9 cellular contexts compared by ENCODE assay signal in genomic region chr20:41058007-41058673, GRCh38. TPM values are rescaled to one million over a fixed set of nuclear protein-coding genes. Genes with fewer than 3 reads are reported as not detected.
DNase-seq lines count a peak whose midpoint lies in the region; ATAC-seq, FAIRE-seq and TF ChIP-seq lines count a peak whose summit lies in the region.
"Had no signal": no experiment of that assay in that cellular context is flagged by ENCODE, and none has a peak within 500 bp of the region (broad histone marks: within the 10 kb centered on the region; RNA-seq: fewer than 3 reads in every experiment).

No MANE protein-coding gene starts in this region.

- DNase-seq in A549 (ENCODE audit: low read depth in 1 of 2, low spot score in 1 of 2) (peak in 1 of 2 experiments; percentile 44), HCEC 1CT (peak; percentile 85), islet precursor cell (peak; percentile 94), SW 1271 (lab: John Stamatoyannopoulos, UW) (no peak), D341Med (ENCODE audit: low spot score) (no peak), T-helper 1 cell (no peak)
- DNase-seq in activated T-helper 2 cell treated with anti-CD3 and anti-CD28 coated beads, Interferon-gamma antibody, Interleukin-2, Interleukin-4, amounts not matched to agents 10 μg/mL and 5 μg/mL and 100 μg/mL, durations not matched to agents 14 hours and 24 hours and 36 hours (ENCODE audit: low spot score) = no peak
- DNase-seq: NCI-H187 had no signal

- H3K4me2 ChIP-seq in A549 = peak overlapping the region; percentile 28

- peaks cover 34% of the 10 kb centered on the region for H3K4me1 ChIP-seq in A549

- TF ChIP-seq POLR2A in A549 (IDR thresholded peaks at IDR 0.05; ENCODE audit: low read length) = no peak

- H3K4me3 Mint-ChIP-seq in activated T-helper 2 cell treated with anti-CD3 and anti-CD28 coated beads, Interferon-gamma antibody, Interleukin-2, Interleukin-4, amounts not matched to agents 10 μg/mL and 5 μg/mL and 100 μg/mL, durations not matched to agents 14 hours and 24 hours and 36 hours (ENCODE audit: low read depth) = no peak overlapping the region

- WGBS in A549 (ENCODE audit: missing lambda C conversion rate) = 75% methylated on average over 2 of the region's 2 CpGs

- no peak for TF ChIP-seq RAD21 in A549 (conservative IDR thresholded peaks at IDR 0.05 in 1 of 2, IDR thresholded peaks at IDR 0.05 in 1 of 2)

- FAIRE-seq in A549 (lab: Jason Lieb, UNC) = no peak

- H3K9me3 ChIP-seq in A549 = no peaks in the 10 kb centered on the region

- ATAC-seq in A549 (peak in 1 of 2 experiments; percentile 64; a peak in 2 of 6 replicates), GM18867 (IDR thresholded peaks at IDR 0.05; ENCODE audit: unreplicated experiment) (no peak)

- H3K4me3 ChIP-seq in A549 = no peak overlapping the region

- no peak for TF ChIP-seq CTCF in A549 (IDR thresholded peaks at IDR 0.05)

- TF ChIP-seq EP300 in A549 (IDR thresholded peaks at IDR 0.05) = no peak

- POLR2A ChIA-PET in A549 (lab: Yijun Ruan, JAX) = no interaction called here

- H3K27ac Mint-ChIP-seq in activated T-helper 2 cell treated with anti-CD3 and anti-CD28 coated beads, Interferon-gamma antibody, Interleukin-2, Interleukin-4, amounts not matched to agents 10 μg/mL and 5 μg/mL and 100 μg/mL, durations not matched to agents 14 hours and 24 hours and 36 hours = peak overlapping the region; percentile 42

- H3K4me1 Mint-ChIP-seq in activated T-helper 2 cell treated with anti-CD3 and anti-CD28 coated beads, Interferon-gamma antibody, Interleukin-2, Interleukin-4, amounts not matched to agents 10 μg/mL and 5 μg/mL and 100 μg/mL, durations not matched to agents 14 hours and 24 hours and 36 hours (ENCODE audit: low read depth) = peaks cover 49% of the 10 kb centered on the region

- H3K27me3 Mint-ChIP-seq in activated T-helper 2 cell treated with anti-CD3 and anti-CD28 coated beads, Interferon-gamma antibody, Interleukin-2, Interleukin-4, amounts not matched to agents 10 μg/mL and 5 μg/mL and 100 μg/mL, durations not matched to agents 14 hours and 24 hours and 36 hours (ENCODE audit: low read depth) = no peaks in the 10 kb centered on the region

- no peak overlapping the region for H3K27ac ChIP-seq in A549

- CTCF ChIA-PET in A549 (lab: Yijun Ruan, JAX) = interaction anchor here (0.8 to 1.5 kb wide), 7 partner anchors 9 to 90 kb away, joined by 3 to 6 read pairs (median 4); no protein-coding TSS in a partner anchor

- H3K9me3 Mint-ChIP-seq in activated T-helper 2 cell treated with anti-CD3 and anti-CD28 coated beads, Interferon-gamma antibody, Interleukin-2, Interleukin-4, amounts not matched to agents 10 μg/mL and 5 μg/mL and 100 μg/mL, durations not matched to agents 14 hours and 24 hours and 36 hours = peaks cover 8% of the 10 kb centered on the region

- H3K36me3 Mint-ChIP-seq in activated T-helper 2 cell treated with anti-CD3 and anti-CD28 coated beads, Interferon-gamma antibody, Interleukin-2, Interleukin-4, amounts not matched to agents 10 μg/mL and 5 μg/mL and 100 μg/mL, durations not matched to agents 14 hours and 24 hours and 36 hours (ENCODE audit: low read depth) = peaks cover 53% of the 10 kb centered on the region

- intact Hi-C loops in activated T-helper 2 cell treated with anti-CD3 and anti-CD28 coated beads, Interferon-gamma antibody, Interleukin-2, Interleukin-4, amounts not matched to agents 10 μg/mL and 5 μg/mL and 100 μg/mL, durations not matched to agents 14 hours and 24 hours and 36 hours (cut with micrococcal nuclease) = no loop called here

TF ChIP-seq in A549, 52 proteins besides CTCF, POLR2A, EP300 and RAD21:
- TF ChIP-seq GATA3 (IDR thresholded peaks at IDR 0.05; ENCODE audit: borderline replicate concordance) (no peak), ZFP36 (IDR thresholded peaks at IDR 0.05; ENCODE audit: borderline replicate concordance, partially characterized antibody) (no peak), CBX8 (IDR thresholded peaks at IDR 0.05) (no peak), FOSL2 (IDR thresholded peaks at IDR 0.05) (no peak), FOSL2 (CRISPR knock-in tag; IDR thresholded peaks at IDR 0.05) (no peak), TP53 (CRISPR knock-in tag; IDR thresholded peaks at IDR 0.05) (no peak), PBX3 (IDR thresholded peaks at IDR 0.05) (no peak), ELK1 (IDR thresholded peaks at IDR 0.05; ENCODE audit: low read depth, low read length) (no peak), HDAC2 (IDR thresholded peaks at IDR 0.05) (no peak), CEBPB (IDR thresholded peaks at IDR 0.05) (no peak), ZSCAN20 (CRISPR knock-in tag; IDR thresholded peaks at IDR 0.05) (no peak), ATOH8 (CRISPR knock-in tag; IDR thresholded peaks at IDR 0.05; ENCODE audit: low read depth) (no peak), FOXS1 (CRISPR knock-in tag; IDR thresholded peaks at IDR 0.05) (no peak), E2F6 (IDR thresholded peaks at IDR 0.05; ENCODE audit: borderline replicate concordance, low read depth) (no peak), FOSB (CRISPR knock-in tag; IDR thresholded peaks at IDR 0.05) (no peak), CHD4 (IDR thresholded peaks at IDR 0.05; ENCODE audit: borderline replicate concordance) (no peak), NR3C1 (IDR thresholded peaks at IDR 0.05) (no peak), HOXB13 (CRISPR knock-in tag; IDR thresholded peaks at IDR 0.05; ENCODE audit: low read depth) (no peak), KDM5A (IDR thresholded peaks at IDR 0.05) (no peak)

RNA-seq across cellular contexts. Expression of gene TOP1, which starts 29.5 kb away (rescaled TPM):
- polyA plus RNA-seq in A549 (2011; rRNA removed) (20.8 and 28.3 TPM in 2 replicates), A549 (2017; fragmentation: RNase III; extraction: RNeasy Plus Mini Kit Qiagen cat#74134 plus additional on column Dnase treatment) (68.0 to 73.7 TPM (median 70.6 TPM) in 3 replicates)
- polyA plus RNA-seq in A549 (2012; cell fraction: cytosol; rRNA removed) = 6.5 and 6.9 TPM in 2 replicates
- polyA plus RNA-seq in A549 (2012; cell fraction: nucleus; rRNA removed) = 7.5 and 10.8 TPM in 2 replicates
- 13.2 and 15.6 TPM in 2 replicates for polyA minus RNA-seq in A549 (2011; rRNA and poly(A)+ RNA removed)
- total RNA-seq in activated T-helper 2 cell treated with anti-CD3 and anti-CD28 coated beads, Interferon-gamma antibody, Interleukin-2, Interleukin-4, amounts not matched to agents 10 μg/mL and 5 μg/mL and 100 μg/mL, durations not matched to agents 14 hours and 24 hours and 36 hours = 116 and 118 TPM in 2 replicates

Comparison
In these comparisons a context has a peak if more than half of its experiments do, and no peak if none do; other contexts are left out.
1. DNase-seq: peak in HCEC 1CT (single experiment) and islet precursor cell (single experiment); none in activated T-helper 2 cell treated with anti-CD3 and anti-CD28 coated beads, Interferon-gamma antibody, Interleukin-2, Interleukin-4, amounts not matched to agents 10 μg/mL and 5 μg/mL and 100 μg/mL, durations not matched to agents 14 hours and 24 hours and 36 hours (single experiment), SW 1271 (0 of 2), D341Med (single experiment) and T-helper 1 cell (0 of 5).